8 cellular contexts compared by ENCODE assay signal in genomic region chr7:128879939-128880746, GRCh38. TPM values are rescaled to one million over a fixed set of nuclear protein-coding genes. Genes with fewer than 3 reads are reported as not detected.
A peak's percentile ranks its signal among the peaks of the same experiment; 100 is the strongest.
DNase-seq lines count a peak whose midpoint lies in the region; ATAC-seq and TF ChIP-seq lines count a peak whose summit lies in the region.
"Had no signal": no experiment of that assay in that cellular context is flagged by ENCODE, and none has a peak within 500 bp of the region (broad histone marks: within the 10 kb centered on the region; RNA-seq: fewer than 3 reads in every experiment).

No MANE protein-coding gene starts in this region.

- no peak overlapping the region for H3K27ac ChIP-seq in right cardiac atrium (ENCODE audit: low read length)

- H3K4me3 ChIP-seq in right cardiac atrium (ENCODE audit: low read length): no peak overlapping the region

- H3K4me1 ChIP-seq in right cardiac atrium (ENCODE audit: control insufficient read depth, insufficient read depth, low read length): no peaks in the 10 kb centered on the region

- peak; percentile 39 to 58 for DNase-seq in NCI-H1930 (lab: John Stamatoyannopoulos, UW)
- DNase-seq in amniotic epithelial cell (ENCODE audit: low read depth): peak; percentile 39
- peak; percentile 52 to 86 (median 82) for DNase-seq in right cardiac atrium
- DNase-seq in smooth muscle cell of the brain vasculature (ENCODE audit: low read depth, low spot score): peak; percentile 35
- DNase-seq in activated CD8-positive, alpha-beta memory T cell treated with anti-CD3 and anti-CD28 coated beads, Interleukin-2, amount 50 U/mL, for 48 hours: no peak
- DNase-seq: activated B cell treated with CpG ODN at 0.5 μM for 24 hours had no signal

- intact Hi-C loops in right cardiac atrium (cut with DNase I): loop anchor here in 2 of 4 donors (5.0 to 10.0 kb wide), 2 partner anchors 275 to 408 kb away; no protein-coding TSS in a partner anchor

- WGBS in right cardiac atrium: 41% methylated on average over 31 of the region's 31 CpGs

- H3K27me3 ChIP-seq in right cardiac atrium (ENCODE audit: control insufficient read depth, insufficient read depth): no peaks in the 10 kb centered on the region

- H3K9me3 ChIP-seq in right cardiac atrium (ENCODE audit: control insufficient read depth, low read length): no peaks in the 10 kb centered on the region

- TF ChIP-seq CTCF in GM12873 (IDR thresholded peaks at IDR 0.05; ENCODE audit: insufficient read depth, low read depth, low read length, missing control alignments): peak; percentile 65

- ATAC-seq in right cardiac atrium: peak; percentile 69 to 82
- ATAC-seq in GM18498 (IDR thresholded peaks at IDR 0.05; ENCODE audit: unreplicated experiment): no peak

RNA-seq across cellular contexts. Expression of gene ATP6V1F, which starts 17.5 kb away (rescaled TPM):
- 100 to 1,000 TPM; 127 to 139 (median 134) TPM for total RNA-seq in right cardiac atrium
- polyA plus RNA-seq in right cardiac atrium: 224 TPM

RNA-seq across cellular contexts. Expression of gene KCP, which starts 30.4 kb away (rescaled TPM):
- total RNA-seq in right cardiac atrium: under 1 TPM; 0.23 to 0.28 (median 0.24) TPM
- 0.36 TPM for polyA plus RNA-seq in right cardiac atrium

RNA-seq across cellular contexts. Expression of gene FLNC, which starts 49.9 kb away (rescaled TPM):
- 100 to 1,000 TPM; 244 to 358 (median 285) TPM for total RNA-seq in right cardiac atrium
- 216 TPM for polyA plus RNA-seq in right cardiac atrium
- total RNA-seq: activated B cell treated with CpG ODN at 0.5 μM for 24 hours had no signal

RNA-seq across cellular contexts. Expression of gene IRF5, which starts 57.6 kb away (rescaled TPM):
- 1 to 10 TPM; 3.0 to 4.6 (median 4.2) TPM for total RNA-seq in right cardiac atrium
- polyA plus RNA-seq in right cardiac atrium: 1.6 TPM
